In the genomic region with DNA sequence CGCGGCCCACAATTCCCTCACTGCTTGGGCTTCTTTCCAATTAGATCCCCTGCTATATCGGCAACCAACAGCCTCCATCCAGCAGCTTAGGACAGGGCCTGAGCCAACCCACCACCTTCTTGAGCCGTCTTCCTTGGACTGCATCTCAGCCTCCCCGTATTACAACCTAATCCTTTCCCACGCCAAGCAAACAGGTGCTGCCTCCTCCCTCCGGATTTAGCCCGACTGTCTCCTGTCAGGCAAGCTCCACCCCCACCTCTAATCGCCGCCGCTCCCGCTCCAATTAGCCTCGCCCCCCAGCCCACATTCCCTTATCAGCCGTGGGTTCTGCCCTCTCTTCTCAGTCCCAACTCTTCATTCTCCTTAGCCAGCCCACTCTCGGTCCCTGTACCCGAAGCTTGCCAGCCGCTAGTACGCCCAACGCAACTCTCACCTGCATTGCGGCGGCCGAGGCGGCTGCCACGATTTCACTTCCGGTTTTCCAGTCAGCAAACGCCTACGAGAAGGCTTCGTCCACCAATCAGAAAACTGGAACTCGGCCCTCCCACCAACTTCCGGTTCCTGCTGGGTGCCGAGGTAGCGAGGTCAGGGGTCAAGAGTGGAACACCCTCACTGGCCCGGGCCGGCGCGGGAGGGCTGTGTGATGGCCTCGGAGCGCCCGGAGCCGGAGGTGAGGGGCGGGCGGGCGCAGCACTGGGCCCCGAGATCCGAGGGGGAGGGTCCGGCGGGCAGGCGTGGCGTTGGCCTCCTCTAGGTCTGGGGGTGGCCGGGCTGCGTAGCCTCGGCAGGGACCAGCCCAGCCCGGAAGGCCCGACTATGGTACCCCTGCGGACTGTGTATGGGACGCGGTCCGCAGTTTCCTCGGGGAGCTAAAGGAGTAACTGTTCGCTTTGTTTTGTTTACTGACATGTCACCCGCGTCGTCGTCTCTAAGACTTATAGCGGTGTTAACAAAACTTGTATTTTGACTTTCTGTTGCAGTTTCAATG, we compare ENCODE assay signal across 1 cellular context.
A peak's percentile ranks its signal among the peaks of the same experiment; 100 is the strongest.
TF ChIP-seq lines count a peak whose summit lies in the region.

A gene with protein sequence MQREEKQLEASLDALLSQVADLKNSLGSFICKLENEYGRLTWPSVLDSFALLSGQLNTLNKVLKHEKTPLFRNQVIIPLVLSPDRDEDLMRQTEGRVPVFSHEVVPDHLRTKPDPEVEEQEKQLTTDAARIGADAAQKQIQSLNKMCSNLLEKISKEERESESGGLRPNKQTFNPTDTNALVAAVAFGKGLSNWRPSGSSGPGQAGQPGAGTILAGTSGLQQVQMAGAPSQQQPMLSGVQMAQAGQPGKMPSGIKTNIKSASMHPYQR (minus strand): TSS at position 475 of the 988 bp plus-strand sequence. CDS start 36 bp downstream, at position 439.
Gene SZT2 (plus strand): TSS at position 574 of the 988 bp plus-strand sequence. CDS start 70 bp downstream, at position 644.

TF ChIP-seq in WTC11, 78 proteins besides CTCF, POLR2A, EP300 and RAD21 (continued from another document):
- TF ChIP-seq ZNF281 (CRISPR knock-in tag; IDR thresholded peaks at IDR 0.05) (no peak), AFF4 (CRISPR knock-in tag; IDR thresholded peaks at IDR 0.05; ENCODE audit: borderline replicate concordance) (no peak), HMGA2 (CRISPR knock-in tag; IDR thresholded peaks at IDR 0.05) (no peak), ZNF317 (CRISPR knock-in tag; IDR thresholded peaks at IDR 0.05; ENCODE audit: borderline replicate concordance, low read depth) (no peak), FOXP4 (CRISPR knock-in tag; IDR thresholded peaks at IDR 0.05) (no peak), E2F1 (CRISPR knock-in tag; IDR thresholded peaks at IDR 0.05) (no peak), NR2C2 (CRISPR knock-in tag; IDR thresholded peaks at IDR 0.05) (peak; percentile 85; the same call in 1 of the 2 replicates), ETV6 (CRISPR knock-in tag; IDR thresholded peaks at IDR 0.05) (peak; percentile 34), FOXK1 (CRISPR knock-in tag; IDR thresholded peaks at IDR 0.05) (peak; percentile 84), SMAD3 (CRISPR knock-in tag; IDR thresholded peaks at IDR 0.05; ENCODE audit: borderline replicate concordance) (no peak), CBFB (CRISPR knock-in tag; IDR thresholded peaks at IDR 0.05; ENCODE audit: low read depth) (no peak), ERG (CRISPR knock-in tag; IDR thresholded peaks at IDR 0.05) (no peak), ZNF263 (CRISPR knock-in tag; IDR thresholded peaks at IDR 0.05; ENCODE audit: low read depth) (no peak)
